10 cellular contexts compared by ENCODE assay signal in the genomic region with DNA sequence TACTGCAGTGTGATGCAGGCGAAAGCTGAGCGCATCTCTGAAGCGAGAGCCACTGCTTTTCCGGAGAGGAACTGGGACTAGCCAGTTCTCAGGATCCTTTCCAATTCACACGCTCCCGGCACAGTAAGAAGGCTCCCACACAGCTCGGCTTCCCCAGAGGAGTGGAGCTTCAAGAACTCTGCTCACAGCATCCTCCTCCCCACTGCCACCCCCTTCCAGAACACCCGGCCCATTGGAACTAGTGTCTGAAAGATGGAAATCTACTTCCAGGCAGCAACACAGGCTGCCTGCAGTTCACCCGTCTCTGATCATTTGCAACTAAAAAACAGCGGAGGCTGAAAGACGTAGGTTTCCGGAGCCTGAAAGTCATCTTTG. TPM values are rescaled to one million over a fixed set of nuclear protein-coding genes. Genes with fewer than 3 reads are reported as not detected.
DNase-seq lines count a peak whose midpoint lies in the region; ATAC-seq and TF ChIP-seq lines count a peak whose summit lies in the region.
"Had no signal": no experiment of that assay in that cellular context is flagged by ENCODE, and none has a peak within 500 bp of the region (broad histone marks: within the 10 kb centered on the region; RNA-seq: fewer than 3 reads in every experiment).

A gene (minus strand): TSS at position 163 of the 375 bp plus-strand sequence.

- peaks cover 3% of the 10 kb centered on the region in 2 donors for H3K9me3 Mint-ChIP-seq in stimulated activated naive B cell treated with anti-CD40 and anti-IgM and Interleukin-4, amounts not matched to agents 10 μg/mL and 1 μg/mL and 100 μg/mL, for 72 hours

- TF ChIP-seq CTCF in uterus (IDR thresholded peaks at IDR 0.05) (no peak), omental fat pad (IDR thresholded peaks at IDR 0.05) (no peak)

- H3K27me3 Mint-ChIP-seq in stimulated activated naive B cell treated with anti-CD40 and anti-IgM and Interleukin-4, amounts not matched to agents 10 μg/mL and 1 μg/mL and 100 μg/mL, for 72 hours: no peaks in the 10 kb centered on the region
- H3K27me3 Mint-ChIP-seq: B cell had no signal

- H3K27ac ChIP-seq in uterus: peak within 1 kb of the TSS; percentile 66 to 78

- no peaks in the 10 kb centered on the region for H3K27me3 ChIP-seq in uterus

- H3K36me3 Mint-ChIP-seq in stimulated activated naive B cell treated with anti-CD40 and anti-IgM and Interleukin-4, amounts not matched to agents 10 μg/mL and 1 μg/mL and 100 μg/mL, for 72 hours: no peaks in the 10 kb centered on the region

- no peak within 1 kb of the TSS for H3K27ac Mint-ChIP-seq in stimulated activated naive B cell treated with anti-CD40 and anti-IgM and Interleukin-4, amounts not matched to agents 10 μg/mL and 1 μg/mL and 100 μg/mL, for 72 hours
- H3K27ac Mint-ChIP-seq: B cell had no signal

- no peak for ATAC-seq in stimulated activated naive B cell treated with anti-CD40 and anti-IgM and Interleukin-4, amounts not matched to agents 10 μg/mL and 1 μg/mL and 100 μg/mL, for 72 hours (replicated peaks)
- ATAC-seq in omental fat pad (ENCODE audit: low FRiP score): no peak
- ATAC-seq: left lobe of liver had no signal

- no peaks in the 10 kb centered on the region for H3K4me1 ChIP-seq in uterus

- H3K36me3 ChIP-seq in uterus: no peaks in the 10 kb centered on the region

- no peaks in the 10 kb centered on the region for H3K4me1 Mint-ChIP-seq in stimulated activated naive B cell treated with anti-CD40 and anti-IgM and Interleukin-4, amounts not matched to agents 10 μg/mL and 1 μg/mL and 100 μg/mL, for 72 hours
- H3K4me1 Mint-ChIP-seq: B cell had no signal

- no peak for TF ChIP-seq POLR2A in uterus (IDR thresholded peaks at IDR 0.05)

- DNase-seq in NCI-H510A treated with DMSO at 0.1 percent for 48 hours (lab: John Stamatoyannopoulos, UW) (peak; percentile 50), NCI-H510A (lab: John Stamatoyannopoulos, UW) (no peak), cerebellum (ENCODE audit: low spot score) (peak; percentile 9), left kidney (ENCODE audit: low read depth, low spot score) (peak; percentile 75), uterus (peak; percentile 69 to 74), omental fat pad (ENCODE audit: low spot score) (no peak)
- no peak for DNase-seq in activated T-cell treated with anti-CD3 and anti-CD28 coated beads, Interleukin-2, amount 50 U/mL, for 48 hours
- no peak for DNase-seq in stimulated activated naive B cell treated with anti-CD40 and anti-IgM and Interleukin-4, amounts not matched to agents 10 μg/mL and 1 μg/mL and 100 μg/mL, for 72 hours

- no peak within 1 kb of the TSS for H3K4me3 Mint-ChIP-seq in stimulated activated naive B cell treated with anti-CD40 and anti-IgM and Interleukin-4, amounts not matched to agents 10 μg/mL and 1 μg/mL and 100 μg/mL, for 72 hours
- H3K4me3 Mint-ChIP-seq: B cell had no signal

- H3K9me3 ChIP-seq in uterus: no peaks in the 10 kb centered on the region

- peak within 1 kb of the TSS; percentile 28 to 37 for H3K4me3 ChIP-seq in uterus

- intact Hi-C loops in uterus (cut with DNase I; ENCODE audit: low total_unique reads): no loop called here

RNA-seq across cellular contexts. Expression of the gene that starts here (rescaled TPM):
- total RNA-seq in cerebellum: 29.4 TPM
- 10 to 100 TPM in 2 of 4 donors, 1 to 10 TPM in 2; 4.4 to 33.1 (median 9.3) TPM for total RNA-seq in uterus
- 1 to 10 TPM in 1 of 4 donors, under 1 TPM in 1, not detected in 2; 0.12 to 2.8 TPM for total RNA-seq in omental fat pad
- total RNA-seq: B cell had no signal

Comparison
In these comparisons a context has a peak if more than half of its experiments do, and no peak if none do; other contexts are left out.
1. DNase-seq: peak in NCI-H510A treated with DMSO at 0.1 percent for 48 hours (single experiment), cerebellum (single experiment), left kidney (single experiment) and uterus (2 of 2); none in NCI-H510A (single experiment), activated T-cell treated with anti-CD3 and anti-CD28 coated beads, Interleukin-2, amount 50 U/mL, for 48 hours (0 of 2), stimulated activated naive B cell treated with anti-CD40 and anti-IgM and Interleukin-4, amounts not matched to agents 10 μg/mL and 1 μg/mL and 100 μg/mL, for 72 hours (single experiment) and omental fat pad (single experiment).